In the genomic region with DNA sequence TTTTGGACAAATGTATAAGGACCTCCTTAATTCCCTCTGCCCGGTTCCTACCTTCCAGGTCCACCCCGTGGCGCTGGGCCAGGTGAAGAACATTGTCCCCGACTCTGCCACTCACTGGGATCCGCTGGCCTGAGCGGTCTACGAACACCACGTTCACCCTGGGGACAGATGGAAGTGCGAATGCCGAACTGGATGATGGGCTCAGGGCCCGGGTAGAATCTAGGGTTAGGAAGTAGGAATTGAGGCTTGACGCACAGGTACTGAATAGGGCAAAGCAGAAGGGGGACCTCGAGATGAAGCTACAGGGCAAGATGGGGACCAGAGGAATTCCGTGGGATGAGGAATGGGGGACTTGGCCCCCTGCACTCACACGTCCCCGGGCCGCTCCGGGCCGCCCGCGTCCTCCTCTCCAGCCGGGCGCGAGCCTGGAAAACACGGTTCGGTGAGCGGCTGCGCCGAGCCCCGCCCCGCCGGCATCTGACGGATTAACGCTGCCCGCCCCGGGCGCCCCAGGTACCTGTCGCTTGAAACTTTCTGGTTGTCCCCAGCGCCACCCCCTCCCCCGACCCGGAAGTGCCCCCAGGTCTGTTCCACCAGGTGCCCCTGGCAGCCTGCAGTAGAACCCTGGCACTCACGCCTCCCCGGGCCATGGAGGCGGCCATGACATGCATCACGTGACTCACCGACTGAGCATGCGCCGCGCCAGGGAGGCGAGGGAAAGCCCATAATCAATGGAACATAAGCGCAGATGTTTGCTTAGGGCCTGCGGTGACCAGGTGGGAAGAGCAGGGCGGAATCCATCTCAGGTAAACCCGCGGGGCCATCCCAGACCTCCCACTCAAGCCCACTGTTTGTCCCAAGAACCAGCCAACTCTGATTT, we compare ENCODE assay signal across 1 cellular context.
TF ChIP-seq lines count a peak whose summit lies in the region.

A gene (minus strand): TSS at position 681 of the 880 bp plus-strand sequence. CDS start 19 bp downstream, at position 662.

TF ChIP-seq in K562, 482 proteins besides CTCF, POLR2A, EP300 and RAD21 (continued from another document and continues in another):
- TF ChIP-seq, protein P1, sequence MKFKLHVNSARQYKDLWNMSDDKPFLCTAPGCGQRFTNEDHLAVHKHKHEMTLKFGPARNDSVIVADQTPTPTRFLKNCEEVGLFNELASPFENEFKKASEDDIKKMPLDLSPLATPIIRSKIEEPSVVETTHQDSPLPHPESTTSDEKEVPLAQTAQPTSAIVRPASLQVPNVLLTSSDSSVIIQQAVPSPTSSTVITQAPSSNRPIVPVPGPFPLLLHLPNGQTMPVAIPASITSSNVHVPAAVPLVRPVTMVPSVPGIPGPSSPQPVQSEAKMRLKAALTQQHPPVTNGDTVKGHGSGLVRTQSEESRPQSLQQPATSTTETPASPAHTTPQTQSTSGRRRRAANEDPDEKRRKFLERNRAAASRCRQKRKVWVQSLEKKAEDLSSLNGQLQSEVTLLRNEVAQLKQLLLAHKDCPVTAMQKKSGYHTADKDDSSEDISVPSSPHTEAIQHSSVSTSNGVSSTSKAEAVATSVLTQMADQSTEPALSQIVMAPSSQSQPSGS (CRISPR knock-in tag; IDR thresholded peaks at IDR 0.05), result no peak
- TF ChIP-seq ESRRB (CRISPR knock-in tag; IDR thresholded peaks at IDR 0.05; ENCODE audit: borderline replicate concordance), result no peak
- TF ChIP-seq, protein P2, sequence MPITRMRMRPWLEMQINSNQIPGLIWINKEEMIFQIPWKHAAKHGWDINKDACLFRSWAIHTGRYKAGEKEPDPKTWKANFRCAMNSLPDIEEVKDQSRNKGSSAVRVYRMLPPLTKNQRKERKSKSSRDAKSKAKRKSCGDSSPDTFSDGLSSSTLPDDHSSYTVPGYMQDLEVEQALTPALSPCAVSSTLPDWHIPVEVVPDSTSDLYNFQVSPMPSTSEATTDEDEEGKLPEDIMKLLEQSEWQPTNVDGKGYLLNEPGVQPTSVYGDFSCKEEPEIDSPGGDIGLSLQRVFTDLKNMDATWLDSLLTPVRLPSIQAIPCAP (CRISPR knock-in tag; IDR thresholded peaks at IDR 0.05; ENCODE audit: borderline replicate concordance), result no peak
- TF ChIP-seq, protein P3, sequence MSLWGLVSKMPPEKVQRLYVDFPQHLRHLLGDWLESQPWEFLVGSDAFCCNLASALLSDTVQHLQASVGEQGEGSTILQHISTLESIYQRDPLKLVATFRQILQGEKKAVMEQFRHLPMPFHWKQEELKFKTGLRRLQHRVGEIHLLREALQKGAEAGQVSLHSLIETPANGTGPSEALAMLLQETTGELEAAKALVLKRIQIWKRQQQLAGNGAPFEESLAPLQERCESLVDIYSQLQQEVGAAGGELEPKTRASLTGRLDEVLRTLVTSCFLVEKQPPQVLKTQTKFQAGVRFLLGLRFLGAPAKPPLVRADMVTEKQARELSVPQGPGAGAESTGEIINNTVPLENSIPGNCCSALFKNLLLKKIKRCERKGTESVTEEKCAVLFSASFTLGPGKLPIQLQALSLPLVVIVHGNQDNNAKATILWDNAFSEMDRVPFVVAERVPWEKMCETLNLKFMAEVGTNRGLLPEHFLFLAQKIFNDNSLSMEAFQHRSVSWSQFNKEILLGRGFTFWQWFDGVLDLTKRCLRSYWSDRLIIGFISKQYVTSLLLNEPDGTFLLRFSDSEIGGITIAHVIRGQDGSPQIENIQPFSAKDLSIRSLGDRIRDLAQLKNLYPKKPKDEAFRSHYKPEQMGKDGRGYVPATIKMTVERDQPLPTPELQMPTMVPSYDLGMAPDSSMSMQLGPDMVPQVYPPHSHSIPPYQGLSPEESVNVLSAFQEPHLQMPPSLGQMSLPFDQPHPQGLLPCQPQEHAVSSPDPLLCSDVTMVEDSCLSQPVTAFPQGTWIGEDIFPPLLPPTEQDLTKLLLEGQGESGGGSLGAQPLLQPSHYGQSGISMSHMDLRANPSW (CRISPR knock-in tag; IDR thresholded peaks at IDR 0.05), result no peak
- TF ChIP-seq, protein P4, sequence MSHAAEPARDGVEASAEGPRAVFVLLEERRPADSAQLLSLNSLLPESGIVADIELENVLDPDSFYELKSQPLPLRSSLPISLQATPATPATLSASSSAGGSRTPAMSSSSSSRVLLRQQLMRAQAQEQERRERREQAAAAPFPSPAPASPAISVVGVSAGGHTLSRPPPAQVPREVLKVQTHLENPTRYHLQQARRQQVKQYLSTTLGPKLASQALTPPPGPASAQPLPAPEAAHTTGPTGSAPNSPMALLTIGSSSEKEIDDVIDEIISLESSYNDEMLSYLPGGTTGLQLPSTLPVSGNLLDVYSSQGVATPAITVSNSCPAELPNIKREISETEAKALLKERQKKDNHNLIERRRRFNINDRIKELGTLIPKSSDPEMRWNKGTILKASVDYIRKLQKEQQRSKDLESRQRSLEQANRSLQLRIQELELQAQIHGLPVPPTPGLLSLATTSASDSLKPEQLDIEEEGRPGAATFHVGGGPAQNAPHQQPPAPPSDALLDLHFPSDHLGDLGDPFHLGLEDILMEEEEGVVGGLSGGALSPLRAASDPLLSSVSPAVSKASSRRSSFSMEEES (CRISPR knock-in tag; IDR thresholded peaks at IDR 0.05), result peak; percentile 99
- TF ChIP-seq SAFB (IDR thresholded peaks at IDR 0.05; ENCODE audit: borderline replicate concordance, low read depth, low read length), result no peak
- TF ChIP-seq TCF7 (IDR thresholded peaks at IDR 0.05; ENCODE audit: borderline replicate concordance), result peak; percentile 14; the same call in 1 of the 2 replicates
- TF ChIP-seq, protein P5, sequence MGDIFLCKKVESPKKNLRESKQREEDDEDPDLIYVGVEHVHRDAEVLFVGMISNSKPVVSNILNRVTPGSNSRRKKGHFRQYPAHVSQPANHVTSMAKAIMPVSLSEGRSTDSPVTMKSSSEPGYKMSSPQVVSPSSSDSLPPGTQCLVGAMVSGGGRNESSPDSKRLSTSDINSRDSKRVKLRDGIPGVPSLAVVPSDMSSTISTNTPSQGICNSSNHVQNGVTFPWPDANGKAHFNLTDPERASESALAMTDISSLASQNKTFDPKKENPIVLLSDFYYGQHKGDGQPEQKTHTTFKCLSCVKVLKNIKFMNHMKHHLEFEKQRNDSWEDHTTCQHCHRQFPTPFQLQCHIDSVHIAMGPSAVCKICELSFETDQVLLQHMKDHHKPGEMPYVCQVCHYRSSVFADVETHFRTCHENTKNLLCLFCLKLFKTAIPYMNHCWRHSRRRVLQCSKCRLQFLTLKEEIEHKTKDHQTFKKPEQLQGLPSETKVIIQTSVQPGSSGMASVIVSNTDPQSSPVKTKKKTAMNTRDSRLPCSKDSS (IDR thresholded peaks at IDR 0.05; ENCODE audit: low read depth, partially characterized antibody), result no peak
- TF ChIP-seq U2AF1 (optimal IDR thresholded peaks at IDR 0.05; ENCODE audit: low read depth, low read length), result no peak
- peak; percentile 75 for TF ChIP-seq CXXC5 (CRISPR knock-in tag; IDR thresholded peaks at IDR 0.05)
- TF ChIP-seq SRF (CRISPR knock-in tag; IDR thresholded peaks at IDR 0.05), result no peak; a peak in 1 of 4 replicates
- TF ChIP-seq PYGO2 (tag; IDR thresholded peaks at IDR 0.05), result no peak
- no peak; the same call in 1 of the 2 replicates for TF ChIP-seq ZNF12 (CRISPR knock-in tag; IDR thresholded peaks at IDR 0.05)
- TF ChIP-seq, protein P6, sequence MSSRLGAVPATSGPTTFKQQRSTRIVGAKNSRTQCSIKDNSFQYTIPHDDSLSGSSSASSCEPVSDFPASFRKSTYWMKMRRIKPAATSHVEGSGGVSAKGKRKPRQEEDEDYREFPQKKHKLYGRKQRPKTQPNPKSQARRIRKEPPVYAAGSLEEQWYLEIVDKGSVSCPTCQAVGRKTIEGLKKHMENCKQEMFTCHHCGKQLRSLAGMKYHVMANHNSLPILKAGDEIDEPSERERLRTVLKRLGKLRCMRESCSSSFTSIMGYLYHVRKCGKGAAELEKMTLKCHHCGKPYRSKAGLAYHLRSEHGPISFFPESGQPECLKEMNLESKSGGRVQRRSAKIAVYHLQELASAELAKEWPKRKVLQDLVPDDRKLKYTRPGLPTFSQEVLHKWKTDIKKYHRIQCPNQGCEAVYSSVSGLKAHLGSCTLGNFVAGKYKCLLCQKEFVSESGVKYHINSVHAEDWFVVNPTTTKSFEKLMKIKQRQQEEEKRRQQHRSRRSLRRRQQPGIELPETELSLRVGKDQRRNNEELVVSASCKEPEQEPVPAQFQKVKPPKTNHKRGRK (tag; IDR thresholded peaks at IDR 0.05), result no peak
- TF ChIP-seq ATF7 (IDR thresholded peaks at IDR 0.05), result no peak
- TF ChIP-seq SRSF3 (IDR thresholded peaks at IDR 0.05; ENCODE audit: insufficient read depth, low read length), result no peak
- no peak for TF ChIP-seq TSC22D4 (tag; IDR thresholded peaks at IDR 0.05)
- TF ChIP-seq JUN (IDR thresholded peaks at IDR 0.05; ENCODE audit: borderline replicate concordance, low read depth, low read length), result peak; percentile 73; the same call in 1 of the 2 replicates
- TF ChIP-seq JUN (CRISPR knock-in tag; IDR thresholded peaks at IDR 0.05; ENCODE audit: borderline replicate concordance), result no peak
- 0 out of 2 replicates have a peak, but pooled peaks have one; percentile 33 for TF ChIP-seq JUND (IDR thresholded peaks at IDR 0.05; ENCODE audit: borderline replicate concordance, low read depth, low read length)
- TF ChIP-seq JUND (tag; IDR thresholded peaks at IDR 0.05; ENCODE audit: borderline replicate concordance, low read depth, low read length), result no peak
- TF ChIP-seq, protein P7, sequence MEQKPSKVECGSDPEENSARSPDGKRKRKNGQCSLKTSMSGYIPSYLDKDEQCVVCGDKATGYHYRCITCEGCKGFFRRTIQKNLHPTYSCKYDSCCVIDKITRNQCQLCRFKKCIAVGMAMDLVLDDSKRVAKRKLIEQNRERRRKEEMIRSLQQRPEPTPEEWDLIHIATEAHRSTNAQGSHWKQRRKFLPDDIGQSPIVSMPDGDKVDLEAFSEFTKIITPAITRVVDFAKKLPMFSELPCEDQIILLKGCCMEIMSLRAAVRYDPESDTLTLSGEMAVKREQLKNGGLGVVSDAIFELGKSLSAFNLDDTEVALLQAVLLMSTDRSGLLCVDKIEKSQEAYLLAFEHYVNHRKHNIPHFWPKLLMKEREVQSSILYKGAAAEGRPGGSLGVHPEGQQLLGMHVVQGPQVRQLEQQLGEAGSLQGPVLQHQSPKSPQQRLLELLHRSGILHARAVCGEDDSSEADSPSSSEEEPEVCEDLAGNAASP (IDR thresholded peaks at IDR 0.05), result no peak
- no peak for TF ChIP-seq TAF15 (IDR thresholded peaks at IDR 0.05; ENCODE audit: low read depth, low read length)
- no peak for TF ChIP-seq IFI16 (CRISPR knock-in tag; IDR thresholded peaks at IDR 0.05)
- TF ChIP-seq ZNF134 (CRISPR knock-in tag; conservative IDR thresholded peaks at IDR 0.05), result no peak
- TF ChIP-seq, protein P8, sequence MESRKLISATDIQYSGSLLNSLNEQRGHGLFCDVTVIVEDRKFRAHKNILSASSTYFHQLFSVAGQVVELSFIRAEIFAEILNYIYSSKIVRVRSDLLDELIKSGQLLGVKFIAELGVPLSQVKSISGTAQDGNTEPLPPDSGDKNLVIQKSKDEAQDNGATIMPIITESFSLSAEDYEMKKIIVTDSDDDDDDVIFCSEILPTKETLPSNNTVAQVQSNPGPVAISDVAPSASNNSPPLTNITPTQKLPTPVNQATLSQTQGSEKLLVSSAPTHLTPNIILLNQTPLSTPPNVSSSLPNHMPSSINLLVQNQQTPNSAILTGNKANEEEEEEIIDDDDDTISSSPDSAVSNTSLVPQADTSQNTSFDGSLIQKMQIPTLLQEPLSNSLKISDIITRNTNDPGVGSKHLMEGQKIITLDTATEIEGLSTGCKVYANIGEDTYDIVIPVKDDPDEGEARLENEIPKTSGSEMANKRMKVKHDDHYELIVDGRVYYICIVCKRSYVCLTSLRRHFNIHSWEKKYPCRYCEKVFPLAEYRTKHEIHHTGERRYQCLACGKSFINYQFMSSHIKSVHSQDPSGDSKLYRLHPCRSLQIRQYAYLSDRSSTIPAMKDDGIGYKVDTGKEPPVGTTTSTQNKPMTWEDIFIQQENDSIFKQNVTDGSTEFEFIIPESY (CRISPR knock-in tag; IDR thresholded peaks at IDR 0.05), result no peak
- TF ChIP-seq HNRNPUL1 (IDR thresholded peaks at IDR 0.05; ENCODE audit: low read length), result no peak
- no peak for TF ChIP-seq BRF1 (IDR thresholded peaks at IDR 0.05; ENCODE audit: borderline replicate concordance, extremely low read depth, insufficient read length)
- no peak for TF ChIP-seq XRCC3 (IDR thresholded peaks at IDR 0.05)
- TF ChIP-seq HSF4 (CRISPR knock-in tag; IDR thresholded peaks at IDR 0.05; ENCODE audit: borderline replicate concordance), result no peak
- no peak for TF ChIP-seq PTBP1 (IDR thresholded peaks at IDR 0.05; ENCODE audit: low read depth, low read length)
- TF ChIP-seq, protein P9, sequence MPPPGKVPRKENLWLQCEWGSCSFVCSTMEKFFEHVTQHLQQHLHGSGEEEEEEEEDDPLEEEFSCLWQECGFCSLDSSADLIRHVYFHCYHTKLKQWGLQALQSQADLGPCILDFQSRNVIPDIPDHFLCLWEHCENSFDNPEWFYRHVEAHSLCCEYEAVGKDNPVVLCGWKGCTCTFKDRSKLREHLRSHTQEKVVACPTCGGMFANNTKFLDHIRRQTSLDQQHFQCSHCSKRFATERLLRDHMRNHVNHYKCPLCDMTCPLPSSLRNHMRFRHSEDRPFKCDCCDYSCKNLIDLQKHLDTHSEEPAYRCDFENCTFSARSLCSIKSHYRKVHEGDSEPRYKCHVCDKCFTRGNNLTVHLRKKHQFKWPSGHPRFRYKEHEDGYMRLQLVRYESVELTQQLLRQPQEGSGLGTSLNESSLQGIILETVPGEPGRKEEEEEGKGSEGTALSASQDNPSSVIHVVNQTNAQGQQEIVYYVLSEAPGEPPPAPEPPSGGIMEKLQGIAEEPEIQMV (tag; conservative IDR thresholded peaks at IDR 0.05; ENCODE audit: low read depth), result no peak
- TF ChIP-seq MYNN (IDR thresholded peaks at IDR 0.05), result peak; percentile 74
- no peak for TF ChIP-seq MYNN (CRISPR knock-in tag; IDR thresholded peaks at IDR 0.05)
- no peak for TF ChIP-seq NR3C1 (CRISPR knock-in tag; IDR thresholded peaks at IDR 0.05)
- peak; percentile 23; the same call in 1 of the 2 replicates for TF ChIP-seq NFIC (IDR thresholded peaks at IDR 0.05)
- no peak for TF ChIP-seq GTF2E2 (tag; IDR thresholded peaks at IDR 0.05)
- no peak for TF ChIP-seq KAT8 (IDR thresholded peaks at IDR 0.05; ENCODE audit: low read depth)
- peak; percentile 99 for TF ChIP-seq MXI1 (IDR thresholded peaks at IDR 0.05; ENCODE audit: low read depth, low read length)
- TF ChIP-seq PHF20 (IDR thresholded peaks at IDR 0.05; ENCODE audit: partially characterized antibody), result peak; percentile 97
- TF ChIP-seq TAF7 (tag; IDR thresholded peaks at IDR 0.05), result no peak
- TF ChIP-seq, protein P10, sequence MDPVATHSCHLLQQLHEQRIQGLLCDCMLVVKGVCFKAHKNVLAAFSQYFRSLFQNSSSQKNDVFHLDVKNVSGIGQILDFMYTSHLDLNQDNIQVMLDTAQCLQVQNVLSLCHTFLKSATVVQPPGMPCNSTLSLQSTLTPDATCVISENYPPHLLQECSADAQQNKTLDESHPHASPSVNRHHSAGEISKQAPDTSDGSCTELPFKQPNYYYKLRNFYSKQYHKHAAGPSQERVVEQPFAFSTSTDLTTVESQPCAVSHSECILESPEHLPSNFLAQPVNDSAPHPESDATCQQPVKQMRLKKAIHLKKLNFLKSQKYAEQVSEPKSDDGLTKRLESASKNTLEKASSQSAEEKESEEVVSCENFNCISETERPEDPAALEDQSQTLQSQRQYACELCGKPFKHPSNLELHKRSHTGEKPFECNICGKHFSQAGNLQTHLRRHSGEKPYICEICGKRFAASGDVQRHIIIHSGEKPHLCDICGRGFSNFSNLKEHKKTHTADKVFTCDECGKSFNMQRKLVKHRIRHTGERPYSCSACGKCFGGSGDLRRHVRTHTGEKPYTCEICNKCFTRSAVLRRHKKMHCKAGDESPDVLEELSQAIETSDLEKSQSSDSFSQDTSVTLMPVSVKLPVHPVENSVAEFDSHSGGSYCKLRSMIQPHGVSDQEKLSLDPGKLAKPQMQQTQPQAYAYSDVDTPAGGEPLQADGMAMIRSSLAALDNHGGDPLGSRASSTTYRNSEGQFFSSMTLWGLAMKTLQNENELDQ (CRISPR knock-in tag; IDR thresholded peaks at IDR 0.05; ENCODE audit: borderline replicate concordance), result no peak
- no peak for TF ChIP-seq ZNF121 (CRISPR knock-in tag; conservative IDR thresholded peaks at IDR 0.05)
